8 cellular contexts compared by ENCODE assay signal in the genomic region with DNA sequence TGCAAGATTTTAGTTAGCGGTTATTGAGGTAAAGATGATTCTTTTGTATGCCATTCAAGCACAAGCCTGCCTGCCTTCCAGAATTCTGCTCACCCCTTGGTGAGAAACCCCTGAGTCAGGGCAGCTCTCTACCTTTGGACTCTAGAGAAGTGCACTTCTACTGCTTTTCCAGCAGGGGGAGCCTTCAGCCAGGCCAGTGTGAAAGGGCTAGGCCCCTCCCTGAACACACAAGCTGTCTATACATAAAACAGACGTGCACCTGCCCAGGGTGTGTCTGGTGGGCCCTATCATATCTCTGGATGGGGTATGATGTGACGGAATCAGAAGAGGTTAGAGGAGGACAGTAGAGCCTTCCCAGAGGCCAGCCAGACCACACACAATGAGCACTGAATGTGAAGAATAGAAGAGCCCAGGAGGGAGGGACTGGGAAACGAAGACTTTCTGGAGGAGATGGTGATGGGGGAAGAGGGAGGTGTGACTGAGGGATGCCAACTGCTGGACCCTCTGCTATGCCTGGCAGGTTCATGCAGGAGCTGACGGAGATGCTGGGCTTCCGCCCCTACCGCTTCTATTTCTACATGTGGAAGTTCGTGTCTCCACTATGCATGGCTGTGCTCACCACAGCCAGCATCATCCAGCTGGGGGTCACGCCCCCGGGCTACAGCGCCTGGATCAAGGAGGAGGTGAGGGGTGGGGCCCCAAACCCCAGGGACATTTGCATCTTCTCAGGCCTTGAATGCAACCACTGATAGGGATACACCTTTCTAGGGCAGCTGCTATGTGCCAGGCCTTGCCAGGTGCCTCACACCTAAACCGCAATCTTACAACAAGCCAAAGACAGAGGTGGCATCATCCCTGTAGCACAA. TPM values are rescaled to one million over a fixed set of nuclear protein-coding genes. Genes with fewer than 3 reads are reported as not detected.
DNase-seq lines count a peak whose midpoint lies in the region; ATAC-seq, FAIRE-seq and TF ChIP-seq lines count a peak whose summit lies in the region.

No MANE protein-coding gene starts in this region.

- H3K27me3 ChIP-seq in fibroblast of lung (ENCODE audit: control insufficient read depth, insufficient read depth, low read length) = peaks cover 4% of the 10 kb centered on the region
- no peaks in the 10 kb centered on the region for H3K27me3 ChIP-seq in pancreas

- intact Hi-C loops in pancreas (cut with DNase I) = loop anchor here in 1 of 3 donors (10.0 kb wide), 1 partner anchor 118 kb away; no protein-coding TSS in a partner anchor

- H3K4me3 ChIP-seq in fibroblast of lung (replicated peaks in 1 of 4; ENCODE audit: control extremely low read depth in 1 of 4, insufficient read depth in 1 of 4, low read depth in 3 of 4, low read length in 4 of 4) (no peak overlapping the region), pancreas (no peak overlapping the region)

- WGBS in pancreas, 2 donors = 54 to 56% methylated on average over 12 of the region's 12 CpGs

- H3K4me1 ChIP-seq in fibroblast of lung (ENCODE audit: control insufficient read depth, extremely low read depth, insufficient read depth, low read length) = no peaks in the 10 kb centered on the region
- no peaks in the 10 kb centered on the region for H3K4me1 ChIP-seq in pancreas

- ATAC-seq in pancreas = peak; percentile 86 to 95 (median 89)
- ATAC-seq in GM21786 (IDR thresholded peaks at IDR 0.05; ENCODE audit: unreplicated experiment) = no peak

- H3K36me3 ChIP-seq in fibroblast of lung (ENCODE audit: control insufficient read depth, insufficient read depth, low read length) = no peaks in the 10 kb centered on the region
- no peaks in the 10 kb centered on the region for H3K36me3 ChIP-seq in pancreas

- FAIRE-seq in pancreas (lab: Jason Lieb, UNC) = no peak

- no peak overlapping the region for H3K4me2 ChIP-seq in fibroblast of lung (ENCODE audit: extremely low read depth, insufficient read depth, low read length)

- H3K79me2 ChIP-seq in fibroblast of lung (ENCODE audit: control insufficient read depth, insufficient read depth, low read length) = no peaks in the 10 kb centered on the region

- H3K9me3 ChIP-seq in fibroblast of lung (ENCODE audit: control insufficient read depth, insufficient read depth, low read depth, low read length) (no peaks in the 10 kb centered on the region), pancreas (no peaks in the 10 kb centered on the region)

- no peaks in the 10 kb centered on the region for H4K20me1 ChIP-seq in fibroblast of lung (ENCODE audit: control insufficient read depth, extremely low read depth, insufficient read depth, low read length)

- peak; percentile 63 for DNase-seq in 8988T
- peak; percentile 89 for DNase-seq in HPDE6-E6E7 (ENCODE audit: extremely low spot score)
- DNase-seq in NOMO-1 treated with DMSO at 0.1 percent for 48 hours (lab: John Stamatoyannopoulos, UW; ENCODE audit: unreplicated experiment) = peak; percentile 70
- peak; percentile 70 for DNase-seq in activated CD8-positive, alpha-beta memory T cell treated with anti-CD3 and anti-CD28 coated beads, Interleukin-2, amount 50 U/mL, for 48 hours
- peak in 1 of 2 donors; percentile 51 for DNase-seq in fibroblast of lung (ENCODE audit: low read depth in 2 of 2)
- peak in 3 of 6 donors; percentile 31 to 42 (median 41) for DNase-seq in pancreas

- H3K9ac ChIP-seq in fibroblast of lung (ENCODE audit: insufficient read depth, low read length) = no peak overlapping the region

- H2AFZ ChIP-seq in fibroblast of lung (ENCODE audit: low read length) = no peak overlapping the region

- TF ChIP-seq CTCF in GM12874 (IDR thresholded peaks at IDR 0.05; ENCODE audit: insufficient read depth, low read depth, low read length) = peak; percentile 93
- TF ChIP-seq CTCF in fibroblast of lung (conservative IDR thresholded peaks at IDR 0.05 in 1 of 2, IDR thresholded peaks at IDR 0.05 in 1 of 2; ENCODE audit: low read depth in 1 of 2, low read length in 2 of 2) = peak; percentile 94 to 98
- peak; percentile 80 to 88 (median 83) for TF ChIP-seq CTCF in pancreas (IDR thresholded peaks at IDR 0.05)

- H3K27ac ChIP-seq in fibroblast of lung (ENCODE audit: insufficient read depth, low read length) = no peak overlapping the region
- H3K27ac ChIP-seq in pancreas = no peak overlapping the region

RNA-seq across cellular contexts. Expression of a gene that starts 13.0 kb away (rescaled TPM):
- total RNA-seq in fibroblast of lung (0.51 and 0.66 TPM in 2 replicates), pancreas (10 to 100 TPM in 3 of 6 donors, 1 to 10 TPM in 3; 7.8 to 18.6 (median 10.5) TPM)
- polyA plus RNA-seq in fibroblast of lung (0.76 and 1.6 TPM in 2 replicates), pancreas (1 to 10 TPM; 5.4 to 5.8 TPM)
- polyA plus RNA-seq in fibroblast of lung (2012) = 1.2 and 2.4 TPM in 2 replicates
- 1.4 and 6.2 TPM in 2 replicates for polyA minus RNA-seq in fibroblast of lung (ENCODE audit: low replicate concordance)

RNA-seq across cellular contexts. Expression of a gene that starts 46.9 kb away (rescaled TPM):
- total RNA-seq in fibroblast of lung (under 0.01 TPM in 1 of 2 replicates, not detected in the other), pancreas (1 to 10 TPM in 2 of 6 donors, under 1 TPM in 4; 0.31 to 2.4 (median 0.67) TPM)
- polyA plus RNA-seq in fibroblast of lung (0.09 and 0.14 TPM in 2 replicates), pancreas (1 to 10 TPM; 2.1 to 7.1 TPM)
- polyA plus RNA-seq in fibroblast of lung (2012) = 0.15 and 0.37 TPM in 2 replicates
- 0.93 and 1.3 TPM in 2 replicates for polyA minus RNA-seq in fibroblast of lung (ENCODE audit: low replicate concordance)
